Comparison of ENCODE assay signal across 8 cellular contexts in genomic region chr3:168250415-168250861, GRCh38.
A peak's percentile ranks its signal among the peaks of the same experiment; 100 is the strongest.
DNase-seq lines count a peak whose midpoint lies in the region; ATAC-seq and TF ChIP-seq lines count a peak whose summit lies in the region.

No MANE protein-coding gene starts in this region.

- H3K27me3 ChIP-seq in SJCRH30 (no peaks in the 10 kb centered on the region), hepatocyte (peaks cover 31% of the 10 kb centered on the region)

- peaks cover 25 to 38% of the 10 kb centered on the region in 2 donors for H3K27me3 Mint-ChIP-seq in stimulated activated naive B cell treated with anti-CD40 and anti-IgM and Interleukin-4, amounts not matched to agents 10 μg/mL and 1 μg/mL and 100 μg/mL, for 72 hours

- peak overlapping the region; percentile 87 for H3K4me2 ChIP-seq in hepatocyte

- peaks cover 16 to 29% of the 10 kb centered on the region in 2 donors for H3K4me1 Mint-ChIP-seq in stimulated activated naive B cell treated with anti-CD40 and anti-IgM and Interleukin-4, amounts not matched to agents 10 μg/mL and 1 μg/mL and 100 μg/mL, for 72 hours

- ATAC-seq in HG02588 (IDR thresholded peaks at IDR 0.05; ENCODE audit: unreplicated experiment), result peak; percentile 16
- ATAC-seq in stimulated activated naive B cell treated with anti-CD40 and anti-IgM and Interleukin-4, amounts not matched to agents 10 μg/mL and 1 μg/mL and 100 μg/mL, for 72 hours (replicated peaks), result peak; percentile 41

- H4K20me1 ChIP-seq in hepatocyte (ENCODE audit: insufficient read depth, poor library complexity, severe bottlenecking), result no peaks in the 10 kb centered on the region

- no peak overlapping the region for H3K27ac ChIP-seq in SJCRH30
- H3K27ac ChIP-seq in hepatocyte, result no peak overlapping the region

- peak overlapping the region; percentile 78 for H2AFZ ChIP-seq in hepatocyte

- DNase-seq in NCI-H1092 treated with DMSO at 0.1 percent for 48 hours (lab: John Stamatoyannopoulos, UW) (peak; percentile 11), NCI-H1092 (lab: John Stamatoyannopoulos, UW) (no peak), SJCRH30 (peak in 1 of 2 experiments; percentile 1), hepatocyte (ENCODE audit: low spot score) (no peak), cerebellum (ENCODE audit: low spot score) (no peak), NOMO-1 (lab: John Stamatoyannopoulos, UW; ENCODE audit: unreplicated experiment in 2 of 2) (no peak)
- no peak for DNase-seq in stimulated activated naive B cell treated with anti-CD40 and anti-IgM and Interleukin-4, amounts not matched to agents 10 μg/mL and 1 μg/mL and 100 μg/mL, for 72 hours

- 3% methylated on average over 16 of the region's 16 CpGs for WGBS in hepatocyte (ENCODE audit: low lambda C conversion rate, missing lambda C conversion rate)

- H3K4me3 ChIP-seq in SJCRH30 (peak overlapping the region; percentile 63), hepatocyte (peak overlapping the region; percentile 69)

- H3K27ac Mint-ChIP-seq in stimulated activated naive B cell treated with anti-CD40 and anti-IgM and Interleukin-4, amounts not matched to agents 10 μg/mL and 1 μg/mL and 100 μg/mL, for 72 hours, result peak overlapping the region; percentile 25

- H3K9me2 ChIP-seq in hepatocyte (replicated peaks; ENCODE audit: insufficient read depth), result no peaks in the 10 kb centered on the region

- H3K79me2 ChIP-seq in hepatocyte, result no peaks in the 10 kb centered on the region

- peaks cover 9% of the 10 kb centered on the region in 2 donors for H3K9me3 Mint-ChIP-seq in stimulated activated naive B cell treated with anti-CD40 and anti-IgM and Interleukin-4, amounts not matched to agents 10 μg/mL and 1 μg/mL and 100 μg/mL, for 72 hours

- H3K4me1 ChIP-seq in SJCRH30 (no peaks in the 10 kb centered on the region), hepatocyte (ENCODE audit: insufficient read depth) (peaks cover 8% of the 10 kb centered on the region)

- no peak for TF ChIP-seq CTCF in hepatocyte (IDR thresholded peaks at IDR 0.05; ENCODE audit: poor library complexity)

- H3K9me3 ChIP-seq in SJCRH30 (replicated peaks), result no peaks in the 10 kb centered on the region
- H3K9me3 ChIP-seq in hepatocyte (ENCODE audit: low read depth), result no peaks in the 10 kb centered on the region

- peaks cover 3 to 4% of the 10 kb centered on the region in 2 donors for H3K36me3 Mint-ChIP-seq in stimulated activated naive B cell treated with anti-CD40 and anti-IgM and Interleukin-4, amounts not matched to agents 10 μg/mL and 1 μg/mL and 100 μg/mL, for 72 hours

- H3K4me3 Mint-ChIP-seq in stimulated activated naive B cell treated with anti-CD40 and anti-IgM and Interleukin-4, amounts not matched to agents 10 μg/mL and 1 μg/mL and 100 μg/mL, for 72 hours, result peak overlapping the region; percentile 63 to 79

- no peaks in the 10 kb centered on the region for H3K36me3 ChIP-seq in SJCRH30
- no peaks in the 10 kb centered on the region for H3K36me3 ChIP-seq in hepatocyte (replicated peaks; ENCODE audit: insufficient read depth, low read depth)
